Comparison of ENCODE assay signal across 30 cellular contexts in the genomic region with DNA sequence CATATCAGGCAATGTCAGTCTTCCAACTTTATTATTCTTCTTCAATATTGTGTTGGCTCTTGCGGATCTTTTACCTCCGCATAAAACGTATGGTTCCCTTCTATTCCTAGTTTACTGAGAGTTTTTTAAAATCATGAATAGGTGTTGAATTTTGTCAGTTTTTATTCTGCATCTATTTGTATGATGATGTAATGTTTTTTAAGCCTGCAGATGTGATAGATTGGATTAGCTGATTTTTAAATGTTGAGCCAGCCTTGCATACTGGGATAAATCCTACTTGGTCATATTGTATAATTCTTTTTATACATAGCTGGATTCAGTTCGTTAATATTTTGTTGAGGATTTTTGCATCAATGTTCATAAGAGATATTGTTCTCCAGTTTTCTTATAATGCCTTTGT. TPM values are rescaled to one million over a fixed set of nuclear protein-coding genes. Genes with fewer than 3 reads are reported as not detected.
DNase-seq lines count a peak whose midpoint lies in the region; ATAC-seq, FAIRE-seq and TF ChIP-seq lines count a peak whose summit lies in the region.
"Had no signal": no experiment of that assay in that cellular context is flagged by ENCODE, and none has a peak within 500 bp of the region (broad histone marks: within the 10 kb centered on the region; RNA-seq: fewer than 3 reads in every experiment).

No MANE protein-coding gene starts in this region.

- POLR2A ChIA-PET in HepG2 (lab: Yijun Ruan, JAX), result interaction anchor here (1.1 kb wide), 1 partner anchor 43 kb away, joined by 3 read pairs; the partner anchor contains the start of gene TCAF1
- POLR2A ChIA-PET in PC-9 (lab: Charles Lee; ENCODE audit: unreplicated experiment), result no interaction called here

- in situ Hi-C loops in HepG2 (cut with HindIII; ENCODE audit: extremely low pct_ligation_motif_present, low pct_unique_long_range_greater_than_20kb), result no loop called here

- H3K4me1 Mint-ChIP-seq in activated naive CD4-positive, alpha-beta T cell treated with anti-CD3 and anti-CD28 coated beads, Interleukin-2, amount 10 ng/mL, durations not matched to agents 7 days and 5 days, result no peaks in the 10 kb centered on the region
- H3K4me1 Mint-ChIP-seq: CD14-positive monocyte; CD4-positive, alpha-beta memory T cell; CD4-positive, CD25-positive, alpha-beta regulatory T cell; CD8-positive, alpha-beta memory T cell had no signal

- no peak for TF ChIP-seq RAD21 in HepG2 (CRISPR knock-in tag; IDR thresholded peaks at IDR 0.05)

- H3K27me3 Mint-ChIP-seq in activated naive CD4-positive, alpha-beta T cell treated with anti-CD3 and anti-CD28 coated beads, Interleukin-2, amount 10 ng/mL, durations not matched to agents 7 days and 5 days, result peaks cover 6% of the 10 kb centered on the region

- no peak overlapping the region for H3K4me3 Mint-ChIP-seq in activated naive CD4-positive, alpha-beta T cell treated with anti-CD3 and anti-CD28 coated beads, Interleukin-2, amount 10 ng/mL, durations not matched to agents 7 days and 5 days
- H3K4me3 Mint-ChIP-seq: CD14-positive monocyte; CD4-positive, alpha-beta memory T cell; CD4-positive, CD25-positive, alpha-beta regulatory T cell; CD8-positive, alpha-beta memory T cell had no signal

- no peak overlapping the region for H2AFZ ChIP-seq in HepG2 (ENCODE audit: low read length)
- H2AFZ ChIP-seq in PC-9, result 0 out of 2 replicates have a peak overlapping the region, but pooled peaks have one; percentile 7

- no peaks in the 10 kb centered on the region for H4K20me1 ChIP-seq in HepG2 (ENCODE audit: insufficient read depth, low read length)
- H4K20me1 ChIP-seq in PC-9 (ENCODE audit: insufficient read depth), result no peaks in the 10 kb centered on the region
- H4K20me1 ChIP-seq: BLaER1 had no signal

- TF ChIP-seq POLR2A in HepG2 (IDR thresholded peaks at IDR 0.05; ENCODE audit: insufficient read depth in 1 of 2, low read depth in 2 of 2, low read length in 2 of 2) (no peak), right lobe of liver (IDR thresholded peaks at IDR 0.05) (no peak)

- H3K27ac ChIP-seq in HepG2 (ENCODE audit: extremely low read length, insufficient read depth, low read length) (no peak overlapping the region), right lobe of liver (no peak overlapping the region), PC-9 (no peak overlapping the region)
- H3K27ac ChIP-seq: 22Rv1, BLaER1 had no signal

- H3K4me3 ChIP-seq in HepG2 (replicated peaks in 1 of 3; ENCODE audit: insufficient read depth in 1 of 3, low read depth in 2 of 3, low read length in 3 of 3) (no peak overlapping the region), right lobe of liver (no peak overlapping the region), PC-9 (no peak overlapping the region)
- H3K4me3 ChIP-seq: BLaER1, GM12878 had no signal

- no peak overlapping the region for H3K9ac ChIP-seq in HepG2 (ENCODE audit: insufficient read depth, low read depth, low read length)
- H3K9ac ChIP-seq: BLaER1 had no signal

- H3K36me3 ChIP-seq in HepG2 (replicated peaks in 1 of 2; ENCODE audit: control insufficient read depth in 1 of 2, insufficient read depth in 2 of 2, low read length in 2 of 2) (no peaks in the 10 kb centered on the region), right lobe of liver (no peaks in the 10 kb centered on the region), PC-9 (ENCODE audit: low read depth) (no peaks in the 10 kb centered on the region)
- H3K36me3 ChIP-seq: BE2C, BLaER1 had no signal

- no peaks in the 10 kb centered on the region for H3K9me2 ChIP-seq in PC-9 (ENCODE audit: insufficient read depth)

- H3K79me2 ChIP-seq in HepG2 (ENCODE audit: insufficient read depth, low read length) (no peaks in the 10 kb centered on the region), PC-9 (ENCODE audit: low read depth) (no peaks in the 10 kb centered on the region)

- DNase-seq in HepG2 (ENCODE audit: low spot score) (no peak), right lobe of liver (no peak), PC-9 (no peak), sciatic nerve (ENCODE audit: low spot score) (no peak)
- no peak for DNase-seq in activated naive CD4-positive, alpha-beta T cell treated with anti-CD3 and anti-CD28 coated beads, Interleukin-2, amount 10 ng/mL, durations not matched to agents 7 days and 5 days
- DNase-seq: ACHN; BE2C; C1 segment of cervical spinal cord; CD4-positive, alpha-beta memory T cell; CD4-positive, CD25-positive, alpha-beta regulatory T cell; CD8-positive, alpha-beta memory T cell; COR-L47; DMS 273 treated with DMSO at 0.1 percent for 48 hours; DMS153; DMS53; DMS79; DND-41; EL; GDM1 had no signal

- H3K9me3 ChIP-seq in HepG2 (ENCODE audit: low read length) (no peaks in the 10 kb centered on the region), right lobe of liver (no peaks in the 10 kb centered on the region), PC-9 (ENCODE audit: insufficient read depth, low read depth) (no peaks in the 10 kb centered on the region)
- H3K9me3 ChIP-seq: BE2C, BLaER1 had no signal

- H3K27me3 ChIP-seq in HepG2 (ENCODE audit: control insufficient read depth in 1 of 2, insufficient read depth in 2 of 2, low read length in 2 of 2), result no peaks in the 10 kb centered on the region
- H3K27me3 ChIP-seq in right lobe of liver, result no peaks in the 10 kb centered on the region
- no peaks in the 10 kb centered on the region for H3K27me3 ChIP-seq in PC-9 (ENCODE audit: insufficient read depth, low read depth)
- H3K27me3 ChIP-seq: BE2C, BLaER1 had no signal

- ATAC-seq in HepG2, result no peak
- ATAC-seq in right lobe of liver, result no peak
- no peak for ATAC-seq in sciatic nerve
- ATAC-seq: GM12878 had no signal

- 89% methylated on average over 4 of the region's 4 CpGs for WGBS in HepG2 (ENCODE audit: low lambda C conversion rate)
- WGBS in right lobe of liver (ENCODE audit: insufficient coverage, low coverage, low lambda C conversion rate, missing lambda C conversion rate), result 88% methylated on average over 4 of the region's 4 CpGs

- H3K4me2 ChIP-seq in HepG2 (ENCODE audit: low read depth, low read length) (no peak overlapping the region), PC-9 (no peak overlapping the region)
- H3K4me2 ChIP-seq: BLaER1 had no signal

- CTCF ChIA-PET in HepG2 (lab: Yijun Ruan, JAX; ENCODE audit: low intra/inter-chr PET ratio, low total read pairs), result no interaction called here
- CTCF ChIA-PET in PC-9 (lab: Charles Lee), result no interaction called here
- CTCF ChIA-PET in activated naive CD4-positive, alpha-beta T cell treated with anti-CD3 and anti-CD28 coated beads, Interleukin-2, amount 10 ng/mL, durations not matched to agents 7 days and 5 days (lab: Charles Lee), result no interaction called here

- H3K9me3 Mint-ChIP-seq in activated naive CD4-positive, alpha-beta T cell treated with anti-CD3 and anti-CD28 coated beads, Interleukin-2, amount 10 ng/mL, durations not matched to agents 7 days and 5 days, result no peaks in the 10 kb centered on the region

- no peaks in the 10 kb centered on the region for H3F3A ChIP-seq in PC-9 (ENCODE audit: insufficient read depth, low read depth)

- intact Hi-C loops in HepG2 (cut with micrococcal nuclease; ENCODE audit: unreplicated experiment) (no loop called here), right lobe of liver (cut with DNase I) (no loop called here), PC-9 (cut with micrococcal nuclease; ENCODE audit: unreplicated experiment) (loop anchor here (2.0 to 10.0 kb wide), 2 partner anchors 17 to 49 kb away; no protein-coding TSS in a partner anchor), sciatic nerve (cut with DNase I) (no loop called here)

- TF ChIP-seq EP300 in HepG2 (IDR thresholded peaks at IDR 0.05; ENCODE audit: low read depth in 2 of 2, low read length in 2 of 2), result no peak
- TF ChIP-seq EP300 in HepG2 (CRISPR knock-in tag; IDR thresholded peaks at IDR 0.05; ENCODE audit: borderline replicate concordance), result no peak

- TF ChIP-seq CTCF in HepG2 (CRISPR knock-in tag; IDR thresholded peaks at IDR 0.05) (no peak), right lobe of liver (IDR thresholded peaks at IDR 0.05) (no peak), PC-9 (conservative IDR thresholded peaks at IDR 0.05) (no peak)

- BruUV-seq in HepG2 (replicated peaks; lab: Mats Ljungman, UMichigan) (no TSS peak), PC-9 (replicated peaks; lab: Mats Ljungman, UMichigan) (no TSS peak)

- H3K36me3 Mint-ChIP-seq in activated naive CD4-positive, alpha-beta T cell treated with anti-CD3 and anti-CD28 coated beads, Interleukin-2, amount 10 ng/mL, durations not matched to agents 7 days and 5 days, result no peaks in the 10 kb centered on the region
- H3K36me3 Mint-ChIP-seq: CD14-positive monocyte; CD4-positive, alpha-beta memory T cell; CD4-positive, CD25-positive, alpha-beta regulatory T cell; CD8-positive, alpha-beta memory T cell had no signal

- H3K4me1 ChIP-seq in HepG2 (ENCODE audit: insufficient read depth, low read length), result no peaks in the 10 kb centered on the region
- no peaks in the 10 kb centered on the region for H3K4me1 ChIP-seq in right lobe of liver
- no peaks in the 10 kb centered on the region for H3K4me1 ChIP-seq in PC-9 (replicated peaks; ENCODE audit: insufficient read depth)
- H3K4me1 ChIP-seq: BE2C, BLaER1 had no signal

- no peak overlapping the region for H3K27ac Mint-ChIP-seq in activated naive CD4-positive, alpha-beta T cell treated with anti-CD3 and anti-CD28 coated beads, Interleukin-2, amount 10 ng/mL, durations not matched to agents 7 days and 5 days
- H3K27ac Mint-ChIP-seq: CD14-positive monocyte; CD4-positive, alpha-beta memory T cell; CD8-positive, alpha-beta memory T cell had no signal

- FAIRE-seq in HepG2 (lab: Jason Lieb, UNC), result no peak
- FAIRE-seq: GM12878, GM12892, GM18507 had no signal

RNA-seq across cellular contexts. Expression of gene OR2F1, which starts 9.2 kb away (rescaled TPM):
- total RNA-seq in HepG2 (2016; rRNA removed; fragmentation: Illumina TruSeq; extraction: Trizol) (0.90 and 1.5 TPM in 2 replicates), right lobe of liver (not detected), PC-9 (2021) (not detected in 2 replicates), sciatic nerve (not detected)
- total RNA-seq in HepG2 (2016; cell fraction: cytosol; rRNA removed; fragmentation: Illumina TruSeq; extraction: Trizol; ENCODE audit: low read depth), result 0.40 and 0.88 TPM in 2 replicates
- 1.4 TPM in 2 replicates for total RNA-seq in HepG2 (2016; cell fraction: insoluble cytoplasmic fraction; rRNA removed; fragmentation: Illumina TruSeq; extraction: Trizol)
- total RNA-seq in HepG2 (2016; cell fraction: membrane; rRNA removed; fragmentation: Illumina TruSeq; extraction: Trizol), result 0.65 and 0.79 TPM in 2 replicates
- 3.2 and 3.8 TPM in 2 replicates for total RNA-seq in HepG2 (2016; cell fraction: nucleus; rRNA removed; fragmentation: Illumina TruSeq; extraction: Trizol)
- polyA plus RNA-seq in HepG2 (2011; rRNA removed), result 0.35 and 0.36 TPM in 2 replicates
- 0.16 and 0.51 TPM in 2 replicates for polyA plus RNA-seq in HepG2 (2011; cell fraction: cytosol; rRNA removed)
- 0.45 and 0.62 TPM in 2 replicates for polyA plus RNA-seq in HepG2 (2011; cell fraction: nucleus; rRNA removed)
- 2.4 TPM in 1 of 2 replicates, not detected in the other for polyA plus RNA-seq in HepG2 (2012)
- 0.49 and 0.78 TPM in 2 replicates for polyA plus RNA-seq in HepG2 (2016; cell fraction: cytosol; fragmentation: Illumina TruSeq; extraction: Trizol; ENCODE audit: low read depth)
- polyA plus RNA-seq in HepG2 (2016; cell fraction: insoluble cytoplasmic fraction; fragmentation: Illumina TruSeq; extraction: Trizol; ENCODE audit: low read depth), result 0.47 and 0.98 TPM in 2 replicates
- polyA plus RNA-seq in HepG2 (2016; cell fraction: membrane; fragmentation: Illumina TruSeq; extraction: Trizol; ENCODE audit: low read depth), result 0.63 and 1.0 TPM in 2 replicates
- polyA plus RNA-seq in HepG2 (2016; cell fraction: nucleus; fragmentation: Illumina TruSeq; extraction: Trizol; ENCODE audit: insufficient read depth, low read depth), result 1.4 and 2.3 TPM in 2 replicates
- polyA minus RNA-seq in HepG2 (2011; rRNA and poly(A)+ RNA removed; ENCODE audit: low replicate concordance), result 4.0 TPM in 1 of 2 replicates, not detected in the other
- not detected in 2 replicates for polyA minus RNA-seq in HepG2 (2011; cell fraction: cytosol; rRNA and poly(A)+ RNA removed)
- 4.9 and 7.5 TPM in 2 replicates for polyA minus RNA-seq in HepG2 (2011; cell fraction: nucleus; rRNA and poly(A)+ RNA removed)
- total RNA-seq: A172; A673; CD4-positive, alpha-beta memory T cell; CD4-positive, CD25-positive, alpha-beta regulatory T cell; CD8-positive, alpha-beta memory T cell; Daoy; G401; GM12878 had no signal
- polyA plus RNA-seq: AG04450; CD14-positive monocyte; CD4-positive, alpha-beta memory T cell; CD4-positive, CD25-positive, alpha-beta regulatory T cell; CD8-positive, alpha-beta memory T cell; GM12878 had no signal

RNA-seq across cellular contexts. Expression of gene OR2F2, which starts 10.4 kb away (rescaled TPM):
- 0.13 TPM in 1 of 2 replicates, not detected in the other for total RNA-seq in HepG2 (2016; rRNA removed; fragmentation: Illumina TruSeq; extraction: Trizol)
- not detected in 2 replicates for total RNA-seq in HepG2 (2016; cell fraction: cytosol; rRNA removed; fragmentation: Illumina TruSeq; extraction: Trizol; ENCODE audit: low read depth)
- total RNA-seq in HepG2 (2016; cell fraction: insoluble cytoplasmic fraction; rRNA removed; fragmentation: Illumina TruSeq; extraction: Trizol), result 0.13 TPM in 1 of 2 replicates, not detected in the other
- not detected in 2 replicates for total RNA-seq in HepG2 (2016; cell fraction: membrane; rRNA removed; fragmentation: Illumina TruSeq; extraction: Trizol)
- 0.34 and 0.37 TPM in 2 replicates for total RNA-seq in HepG2 (2016; cell fraction: nucleus; rRNA removed; fragmentation: Illumina TruSeq; extraction: Trizol)
- polyA plus RNA-seq in HepG2 (2011; rRNA removed), result not detected in 2 replicates
- polyA plus RNA-seq in HepG2 (2011; cell fraction: cytosol; rRNA removed), result not detected in 2 replicates
- 0.36 and 0.59 TPM in 2 replicates for polyA plus RNA-seq in HepG2 (2011; cell fraction: nucleus; rRNA removed)
- polyA plus RNA-seq in HepG2 (2012), result not detected in 2 replicates
- polyA plus RNA-seq in HepG2 (2016; cell fraction: cytosol; fragmentation: Illumina TruSeq; extraction: Trizol; ENCODE audit: low read depth), result not detected in 2 replicates
- not detected in 2 replicates for polyA plus RNA-seq in HepG2 (2016; cell fraction: insoluble cytoplasmic fraction; fragmentation: Illumina TruSeq; extraction: Trizol; ENCODE audit: low read depth)
- not detected in 2 replicates for polyA plus RNA-seq in HepG2 (2016; cell fraction: membrane; fragmentation: Illumina TruSeq; extraction: Trizol; ENCODE audit: low read depth)
- polyA plus RNA-seq in HepG2 (2016; cell fraction: nucleus; fragmentation: Illumina TruSeq; extraction: Trizol; ENCODE audit: insufficient read depth, low read depth), result not detected in 2 replicates
- polyA minus RNA-seq in HepG2 (2011; rRNA and poly(A)+ RNA removed; ENCODE audit: low replicate concordance), result 4.9 TPM in 1 of 2 replicates, not detected in the other
- polyA minus RNA-seq in HepG2 (2011; cell fraction: cytosol; rRNA and poly(A)+ RNA removed), result not detected in 2 replicates
- 2.2 TPM in 2 replicates for polyA minus RNA-seq in HepG2 (2011; cell fraction: nucleus; rRNA and poly(A)+ RNA removed)
- not detected for total RNA-seq in right lobe of liver
- not detected in 2 replicates for total RNA-seq in PC-9 (2021)
- total RNA-seq in sciatic nerve, result not detected
- total RNA-seq: A172; A673; CD4-positive, alpha-beta memory T cell; CD4-positive, CD25-positive, alpha-beta regulatory T cell; CD8-positive, alpha-beta memory T cell; Daoy; G401; GM12878 had no signal
- polyA plus RNA-seq: AG04450; CD14-positive monocyte; CD4-positive, alpha-beta memory T cell; CD4-positive, CD25-positive, alpha-beta regulatory T cell; CD8-positive, alpha-beta memory T cell; GM12878 had no signal

RNA-seq across cellular contexts. Expression of gene TCAF1, which starts 43.4 kb away (rescaled TPM):
- total RNA-seq in HepG2 (2016; rRNA removed; fragmentation: Illumina TruSeq; extraction: Trizol) (101 and 124 TPM in 2 replicates), right lobe of liver (10 to 100 TPM; 31.6 to 52.9 (median 45.8) TPM), PC-9 (2021) (41.5 and 44.6 TPM in 2 replicates), sciatic nerve (44.5 TPM)
- 3.7 and 4.9 TPM in 2 replicates for total RNA-seq in HepG2 (2016; cell fraction: cytosol; rRNA removed; fragmentation: Illumina TruSeq; extraction: Trizol; ENCODE audit: low read depth)
- total RNA-seq in HepG2 (2016; cell fraction: insoluble cytoplasmic fraction; rRNA removed; fragmentation: Illumina TruSeq; extraction: Trizol), result 101 and 104 TPM in 2 replicates
- total RNA-seq in HepG2 (2016; cell fraction: membrane; rRNA removed; fragmentation: Illumina TruSeq; extraction: Trizol), result 19.6 and 22.3 TPM in 2 replicates
- 68.3 and 72.5 TPM in 2 replicates for total RNA-seq in HepG2 (2016; cell fraction: nucleus; rRNA removed; fragmentation: Illumina TruSeq; extraction: Trizol)
- polyA plus RNA-seq in HepG2 (2011; rRNA removed), result 36.2 and 40.0 TPM in 2 replicates
- polyA plus RNA-seq in HepG2 (2011; cell fraction: cytosol; rRNA removed), result 25.8 and 27.9 TPM in 2 replicates
- polyA plus RNA-seq in HepG2 (2011; cell fraction: nucleus; rRNA removed), result 28.0 and 33.8 TPM in 2 replicates
- 62.6 and 65.1 TPM in 2 replicates for polyA plus RNA-seq in HepG2 (2012)
- 1.7 and 2.1 TPM in 2 replicates for polyA plus RNA-seq in HepG2 (2016; cell fraction: cytosol; fragmentation: Illumina TruSeq; extraction: Trizol; ENCODE audit: low read depth)
- polyA plus RNA-seq in HepG2 (2016; cell fraction: insoluble cytoplasmic fraction; fragmentation: Illumina TruSeq; extraction: Trizol; ENCODE audit: low read depth), result 67.8 and 76.7 TPM in 2 replicates
- polyA plus RNA-seq in HepG2 (2016; cell fraction: membrane; fragmentation: Illumina TruSeq; extraction: Trizol; ENCODE audit: low read depth), result 4.5 and 5.8 TPM in 2 replicates
- 55.2 and 55.9 TPM in 2 replicates for polyA plus RNA-seq in HepG2 (2016; cell fraction: nucleus; fragmentation: Illumina TruSeq; extraction: Trizol; ENCODE audit: insufficient read depth, low read depth)
- 43.9 and 200 TPM in 2 replicates for polyA minus RNA-seq in HepG2 (2011; rRNA and poly(A)+ RNA removed; ENCODE audit: low replicate concordance)
- polyA minus RNA-seq in HepG2 (2011; cell fraction: cytosol; rRNA and poly(A)+ RNA removed), result 52.7 and 61.0 TPM in 2 replicates
- polyA minus RNA-seq in HepG2 (2011; cell fraction: nucleus; rRNA and poly(A)+ RNA removed), result 51.2 and 68.0 TPM in 2 replicates

RNA-seq across cellular contexts. Expression of gene OR6B1, which starts 54.7 kb away (rescaled TPM):
- total RNA-seq in HepG2 (2016; rRNA removed; fragmentation: Illumina TruSeq; extraction: Trizol) (not detected in 2 replicates), right lobe of liver (not detected), PC-9 (2021) (not detected in 2 replicates), sciatic nerve (not detected)
- total RNA-seq in HepG2 (2016; cell fraction: cytosol; rRNA removed; fragmentation: Illumina TruSeq; extraction: Trizol; ENCODE audit: low read depth), result not detected in 2 replicates
- total RNA-seq in HepG2 (2016; cell fraction: insoluble cytoplasmic fraction; rRNA removed; fragmentation: Illumina TruSeq; extraction: Trizol), result 0.03 and 0.06 TPM in 2 replicates
- total RNA-seq in HepG2 (2016; cell fraction: membrane; rRNA removed; fragmentation: Illumina TruSeq; extraction: Trizol), result not detected in 2 replicates
- total RNA-seq in HepG2 (2016; cell fraction: nucleus; rRNA removed; fragmentation: Illumina TruSeq; extraction: Trizol), result 0.16 and 0.22 TPM in 2 replicates
- 0.18 TPM in 2 replicates for polyA plus RNA-seq in HepG2 (2011; rRNA removed)
- polyA plus RNA-seq in HepG2 (2011; cell fraction: cytosol; rRNA removed), result 0.11 and 0.12 TPM in 2 replicates
- 0.71 and 0.73 TPM in 2 replicates for polyA plus RNA-seq in HepG2 (2011; cell fraction: nucleus; rRNA removed)
- polyA plus RNA-seq in HepG2 (2012), result 0.08 TPM in 1 of 2 replicates, not detected in the other
- not detected in 2 replicates for polyA plus RNA-seq in HepG2 (2016; cell fraction: cytosol; fragmentation: Illumina TruSeq; extraction: Trizol; ENCODE audit: low read depth)
- 0.04 TPM in 1 of 2 replicates, not detected in the other for polyA plus RNA-seq in HepG2 (2016; cell fraction: insoluble cytoplasmic fraction; fragmentation: Illumina TruSeq; extraction: Trizol; ENCODE audit: low read depth)
- not detected in 2 replicates for polyA plus RNA-seq in HepG2 (2016; cell fraction: membrane; fragmentation: Illumina TruSeq; extraction: Trizol; ENCODE audit: low read depth)
- polyA plus RNA-seq in HepG2 (2016; cell fraction: nucleus; fragmentation: Illumina TruSeq; extraction: Trizol; ENCODE audit: insufficient read depth, low read depth), result 0.33 TPM in 2 replicates
- polyA minus RNA-seq in HepG2 (2011; rRNA and poly(A)+ RNA removed; ENCODE audit: low replicate concordance), result 2.2 TPM in 1 of 2 replicates, not detected in the other
- not detected in 2 replicates for polyA minus RNA-seq in HepG2 (2011; cell fraction: cytosol; rRNA and poly(A)+ RNA removed)
- polyA minus RNA-seq in HepG2 (2011; cell fraction: nucleus; rRNA and poly(A)+ RNA removed), result 1.0 and 1.2 TPM in 2 replicates
- total RNA-seq: A172; A673; CD4-positive, alpha-beta memory T cell; CD4-positive, CD25-positive, alpha-beta regulatory T cell; CD8-positive, alpha-beta memory T cell; Daoy; G401; GM12878 had no signal
- polyA plus RNA-seq: AG04450; CD14-positive monocyte; CD4-positive, alpha-beta memory T cell; CD4-positive, CD25-positive, alpha-beta regulatory T cell; CD8-positive, alpha-beta memory T cell; GM12878 had no signal
